In the genomic region with DNA sequence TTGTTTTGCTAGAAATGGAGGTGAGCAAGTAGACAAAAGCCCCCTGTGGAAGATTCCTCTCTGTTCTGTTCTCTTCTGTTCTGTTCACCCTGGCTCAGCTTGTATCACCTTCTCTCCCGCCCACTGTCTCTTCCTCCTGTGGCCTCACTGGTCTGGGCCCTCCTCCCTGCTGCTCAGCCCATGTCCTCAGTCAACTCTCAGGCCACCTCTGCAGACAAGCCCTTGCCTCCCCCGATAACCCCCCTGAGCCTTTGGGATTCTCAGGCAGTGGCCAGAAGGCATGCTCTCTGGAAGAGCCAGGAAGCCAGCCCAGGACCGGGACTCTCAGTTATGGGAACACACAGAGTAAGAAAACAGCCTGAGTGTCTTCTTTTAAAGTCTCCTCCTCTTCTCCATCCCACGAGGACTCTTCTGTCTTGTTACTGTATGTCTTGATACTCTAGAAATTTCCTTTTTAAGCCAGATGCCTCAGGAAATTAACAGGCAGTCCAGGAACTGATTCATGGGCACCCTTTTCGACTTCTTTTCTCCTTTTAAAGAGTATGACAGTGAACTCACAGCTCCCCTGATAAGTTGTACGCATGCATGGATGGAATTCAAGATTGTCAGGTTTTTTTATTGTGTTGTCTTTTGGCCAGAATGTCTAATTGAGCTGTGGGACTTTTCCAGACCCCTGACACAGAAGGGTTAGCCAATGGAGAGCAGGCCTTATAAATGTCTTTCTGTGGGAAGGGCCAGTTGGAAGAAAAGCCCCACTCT, we compare ENCODE assay signal across 15 cellular contexts.
A peak's percentile ranks its signal among the peaks of the same experiment; 100 is the strongest.
DNase-seq lines count a peak whose midpoint lies in the region; ATAC-seq and TF ChIP-seq lines count a peak whose summit lies in the region.
"Had no signal": no experiment of that assay in that cellular context is flagged by ENCODE, and none has a peak within 500 bp of the region (broad histone marks: within the 10 kb centered on the region; RNA-seq: fewer than 3 reads in every experiment).

No MANE protein-coding gene starts in this region.

- CTCF ChIA-PET in GM10248 (lab: Yijun Ruan, JAX), result interaction anchor here (1.3 kb wide), 1 partner anchor 11 kb away, joined by 5 read pairs; no protein-coding TSS in a partner anchor

- H3K27me3 ChIP-seq in WERI-Rb-1 (ENCODE audit: insufficient read depth, low read depth, severe bottlenecking), result no peaks in the 10 kb centered on the region

- peaks cover 79% of the 10 kb centered on the region for H3K4me1 Mint-ChIP-seq in stimulated activated naive CD8-positive, alpha-beta T cell treated with anti-CD3 and anti-CD28 coated beads, Interleukin-15, amount 100 ng/mL, for 72 hours
- H3K4me1 Mint-ChIP-seq: CD14-positive monocyte had no signal

- H3K9me3 ChIP-seq in WERI-Rb-1 (ENCODE audit: severe bottlenecking), result no peaks in the 10 kb centered on the region

- no peaks in the 10 kb centered on the region for H3K36me3 ChIP-seq in WERI-Rb-1

- DNase-seq in GM10248 (ENCODE audit: extremely low spot score) (peak; percentile 6), WERI-Rb-1 (peak; percentile 50), kidney glomerular epithelial cell (lab: John Stamatoyannopoulos, UW) (peak; percentile 29), HPDE6-E6E7 (ENCODE audit: extremely low spot score) (no peak), midbrain (lab: John Stamatoyannopoulos, UW) (no peak), RPMI8226 (no peak)
- no peak for DNase-seq in stimulated activated naive CD8-positive, alpha-beta T cell treated with anti-CD3 and anti-CD28 coated beads, Interleukin-15, amount 100 ng/mL, for 72 hours
- DNase-seq: activated CD4-positive, alpha-beta T cell treated with anti-CD3 and anti-CD28 coated beads for 4 hours; KG1; natural killer cell; NCI-H1436 treated with DMSO at 0.1 percent for 48 hours; stimulated activated CD4-positive, alpha-beta T cell treated with anti-CD3 and anti-CD28 coated beads, Interleukin-2, amount 100 ng/mL, for 48 hours had no signal

- H3K27ac ChIP-seq in WERI-Rb-1, result no peak overlapping the region

- TF ChIP-seq CTCF in GM10248 (IDR thresholded peaks at IDR 0.05; ENCODE audit: control extremely low read depth, extremely low read depth, low read depth, missing control alignments) (no peak), WERI-Rb-1 (IDR thresholded peaks at IDR 0.05; ENCODE audit: low read depth, low read length) (no peak)

- H3K27me3 Mint-ChIP-seq in stimulated activated naive CD8-positive, alpha-beta T cell treated with anti-CD3 and anti-CD28 coated beads, Interleukin-15, amount 100 ng/mL, for 72 hours, result no peaks in the 10 kb centered on the region

- H3K4me3 Mint-ChIP-seq in stimulated activated naive CD8-positive, alpha-beta T cell treated with anti-CD3 and anti-CD28 coated beads, Interleukin-15, amount 100 ng/mL, for 72 hours, result peak overlapping the region; percentile 35 to 57
- H3K4me3 Mint-ChIP-seq: brain, CD14-positive monocyte, natural killer cell had no signal

- H3K4me3 ChIP-seq in WERI-Rb-1 (ENCODE audit: low read depth, low read length), result no peak overlapping the region

- H3K27ac Mint-ChIP-seq in stimulated activated naive CD8-positive, alpha-beta T cell treated with anti-CD3 and anti-CD28 coated beads, Interleukin-15, amount 100 ng/mL, for 72 hours, result peak overlapping the region; percentile 91 to 94
- H3K27ac Mint-ChIP-seq: activated T-helper 2 cell treated with anti-CD3 and anti-CD28 coated beads, Interferon-gamma antibody, Interleukin-2, Interleukin-4, amounts not matched to agents 10 μg/mL and 5 μg/mL and 100 μg/mL, durations not matched to agents 14 hours and 24 hours and 36 hours; CD14-positive monocyte had no signal

- peak; percentile 56 for ATAC-seq in stimulated activated naive CD8-positive, alpha-beta T cell treated with anti-CD3 and anti-CD28 coated beads, Interleukin-15, amount 100 ng/mL, for 72 hours
- ATAC-seq: natural killer cell had no signal

- POLR2A ChIA-PET in GM10248 (lab: Yijun Ruan, JAX), result no interaction called here

- H3K9me3 Mint-ChIP-seq in stimulated activated naive CD8-positive, alpha-beta T cell treated with anti-CD3 and anti-CD28 coated beads, Interleukin-15, amount 100 ng/mL, for 72 hours, result peaks cover 5 to 9% of the 10 kb centered on the region in 2 donors
- H3K9me3 Mint-ChIP-seq: activated T-helper 2 cell treated with anti-CD3 and anti-CD28 coated beads, Interferon-gamma antibody, Interleukin-2, Interleukin-4, amounts not matched to agents 10 μg/mL and 5 μg/mL and 100 μg/mL, durations not matched to agents 14 hours and 24 hours and 36 hours; brain; natural killer cell had no signal

Comparison
In these comparisons a context has a peak if more than half of its experiments do, and no peak if none do; other contexts are left out.
1. DNase-seq: peak in GM10248 (single experiment), WERI-Rb-1 (single experiment) and kidney glomerular epithelial cell (single experiment); none in stimulated activated naive CD8-positive, alpha-beta T cell treated with anti-CD3 and anti-CD28 coated beads, Interleukin-15, amount 100 ng/mL, for 72 hours (0 of 2), HPDE6-E6E7 (single experiment), midbrain (single experiment) and RPMI8226 (single experiment).